In genomic region chr12:56087220-56087619, GRCh38 we compare ENCODE assay signal across 12 cellular contexts. TPM values are rescaled to one million over a fixed set of nuclear protein-coding genes. Genes with fewer than 3 reads are reported as not detected.
DNase-seq lines count a peak whose midpoint lies in the region; TF ChIP-seq lines count a peak whose summit lies in the region.
"Had no signal": no experiment of that assay in that cellular context is flagged by ENCODE, and none has a peak within 500 bp of the region (broad histone marks: within the 10 kb centered on the region; RNA-seq: fewer than 3 reads in every experiment).

No MANE protein-coding gene starts in this region.

- DNase-seq in DMS153 (lab: John Stamatoyannopoulos, UW) (peak; percentile 40), DMS153 treated with DMSO at 0.1 percent for 48 hours (lab: John Stamatoyannopoulos, UW; ENCODE audit: unreplicated experiment) (no peak), adrenal gland (peak; percentile 29 to 85 (median 60)), foreskin melanocyte (no peak), KBM-7 (no peak)
- no peak for DNase-seq in stimulated activated CD4-positive, alpha-beta T cell treated with anti-CD3 and anti-CD28 coated beads, Interleukin-2, amount 100 ng/mL, for 48 hours
- DNase-seq: activated T-cell treated with anti-CD3 and anti-CD28 coated beads, Interleukin-2, amount 50 U/mL, for 1 hour; brain microvascular endothelial cell; NCI-H1694 treated with DMSO at 0.1 percent for 48 hours had no signal

- no peaks in the 10 kb centered on the region for H3K27me3 ChIP-seq in adrenal gland
- no peaks in the 10 kb centered on the region for H3K27me3 ChIP-seq in layer of hippocampus (ENCODE audit: control insufficient read depth, insufficient read depth, low read length)

- intact Hi-C loops in adrenal gland (cut with DNase I), result no loop called here

- no peak for TF ChIP-seq POLR2A in adrenal gland (IDR thresholded peaks at IDR 0.05)

- no peak overlapping the region for H3K27ac ChIP-seq in adrenal gland
- peak overlapping the region; percentile 27 for H3K27ac ChIP-seq in layer of hippocampus (ENCODE audit: low read depth, low read length)
- H3K27ac ChIP-seq in temporal lobe (ENCODE audit: low read depth, low read length), result peak overlapping the region; percentile 83
- H3K27ac ChIP-seq: brain microvascular endothelial cell, VCaP had no signal

- TF ChIP-seq CTCF in adrenal gland (IDR thresholded peaks at IDR 0.05), result no peak

- 67 to 84% (median 80%) methylated on average over 3 to 6 of the region's 6 CpGs for WGBS in adrenal gland, 4 donors

- H3K4me1 ChIP-seq in adrenal gland (replicated peaks in 1 of 2), result no peaks in the 10 kb centered on the region

- no peaks in the 10 kb centered on the region for H3K9me3 ChIP-seq in adrenal gland (replicated peaks in 1 of 3)

- no peaks in the 10 kb centered on the region for H3K36me3 ChIP-seq in adrenal gland (replicated peaks in 1 of 2)
- H3K36me3 ChIP-seq: brain microvascular endothelial cell had no signal

- in situ Hi-C loops in KBM-7 (cut with MboI; ENCODE audit: low pct_unique_long_range_greater_than_20kb, low sequenced_read_pairs), result no loop called here

- no peak overlapping the region for H3K4me3 ChIP-seq in adrenal gland

RNA-seq across cellular contexts. Expression of gene ERBB3, which starts 7.3 kb away (rescaled TPM):
- total RNA-seq in adrenal gland, result 10 to 100 TPM in 1 of 8 donors, 1 to 10 TPM in 7; 1.3 to 25.7 (median 1.5) TPM
- 1 to 10 TPM; 1.9 to 5.0 (median 2.6) TPM for polyA plus RNA-seq in adrenal gland
- total RNA-seq in temporal lobe, result 6.4 TPM

RNA-seq across cellular contexts. Expression of gene PA2G4, which starts 17.1 kb away (rescaled TPM):
- total RNA-seq in adrenal gland, result 100 to 1,000 TPM in 4 of 8 donors, 10 to 100 TPM in 4; 64.1 to 119 (median 95.8) TPM
- polyA plus RNA-seq in adrenal gland, result 100 to 1,000 TPM in 2 of 3 donors, 10 to 100 TPM in 1; 83.3 to 252 (median 106) TPM
- 68.8 TPM for total RNA-seq in temporal lobe

RNA-seq across cellular contexts. Expression of gene RPL41, which starts 29.2 kb away (rescaled TPM):
- total RNA-seq in adrenal gland, result 1,000 to 10,000 TPM; 1,635 to 4,364 (median 3,125) TPM
- polyA plus RNA-seq in adrenal gland, result 1,000 to 10,000 TPM; 2,153 to 6,204 (median 2,446) TPM
- 1,459 TPM for total RNA-seq in temporal lobe

RNA-seq across cellular contexts. Expression of gene ZC3H10, which starts 30.8 kb away (rescaled TPM):
- total RNA-seq in adrenal gland, result 10 to 100 TPM in 3 of 8 donors, 1 to 10 TPM in 5; 4.3 to 15.0 (median 8.8) TPM
- 1 to 10 TPM; 2.2 to 5.5 (median 5.0) TPM for polyA plus RNA-seq in adrenal gland
- total RNA-seq in temporal lobe, result 3.9 TPM

RNA-seq across cellular contexts. Expression of gene ESYT1, which starts 40.8 kb away (rescaled TPM):
- 100 to 1,000 TPM in 7 of 8 donors, 10 to 100 TPM in 1; 95.5 to 156 (median 127) TPM for total RNA-seq in adrenal gland
- 100 to 1,000 TPM in 1 of 3 donors, 10 to 100 TPM in 2; 27.2 to 103 (median 35.4) TPM for polyA plus RNA-seq in adrenal gland
- 19.2 TPM for total RNA-seq in temporal lobe

Comparison
In these comparisons a context has a peak if more than half of its experiments do, and no peak if none do; other contexts are left out.
1. DNase-seq: peak in DMS153 (single experiment) and adrenal gland (7 of 7); none in DMS153 treated with DMSO at 0.1 percent for 48 hours (single experiment), foreskin melanocyte (single experiment), stimulated activated CD4-positive, alpha-beta T cell treated with anti-CD3 and anti-CD28 coated beads, Interleukin-2, amount 100 ng/mL, for 48 hours (0 of 2) and KBM-7 (single experiment).
2. H3K27ac ChIP-seq: peak in layer of hippocampus (single experiment) and temporal lobe (single experiment); none in adrenal gland (0 of 5).